10 cellular contexts compared by ENCODE assay signal in the genomic region with DNA sequence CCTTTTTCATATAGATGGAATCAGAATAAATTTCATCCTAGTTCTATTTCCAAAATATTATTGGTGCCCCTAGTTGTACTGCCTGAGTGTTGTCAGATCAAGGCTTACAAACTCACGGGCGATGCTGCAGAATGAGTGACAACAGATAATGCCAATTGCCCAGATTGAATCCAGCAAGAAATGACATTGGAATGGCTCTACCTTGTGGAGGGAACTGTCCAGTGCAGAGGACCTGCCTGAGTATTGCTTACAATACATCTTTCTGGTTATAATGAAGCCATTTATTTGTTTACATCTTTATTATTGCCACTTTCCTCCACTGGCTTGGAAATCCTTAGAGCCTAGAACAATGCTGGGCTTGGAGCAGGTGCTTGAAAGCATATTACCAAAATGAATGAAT. TPM values are rescaled to one million over a fixed set of nuclear protein-coding genes. Genes with fewer than 3 reads are reported as not detected.
DNase-seq lines count a peak whose midpoint lies in the region; ATAC-seq, FAIRE-seq and TF ChIP-seq lines count a peak whose summit lies in the region.
"Had no signal": no experiment of that assay in that cellular context is flagged by ENCODE, and none has a peak within 500 bp of the region (broad histone marks: within the 10 kb centered on the region; RNA-seq: fewer than 3 reads in every experiment).

No MANE protein-coding gene starts in this region.

- no peak for TF ChIP-seq POLR2A in HepG2 (IDR thresholded peaks at IDR 0.05; ENCODE audit: insufficient read depth in 1 of 2, low read depth in 2 of 2, low read length in 2 of 2)

- H3K4me2 ChIP-seq in HepG2 (ENCODE audit: low read depth, low read length) = no peak overlapping the region

- in situ Hi-C loops in brain microvascular endothelial cell (cut with HindIII; ENCODE audit: low pct_ligation_motif_present, low sequenced_read_pairs) = no loop called here
- in situ Hi-C loops in HepG2 (cut with HindIII; ENCODE audit: extremely low pct_ligation_motif_present, low pct_unique_long_range_greater_than_20kb) = loop anchor here (5.0 kb wide), 1 partner anchor 87 kb away; no protein-coding TSS in a partner anchor

- no peak overlapping the region for H3K27ac ChIP-seq in brain microvascular endothelial cell
- H3K27ac ChIP-seq in HepG2 (ENCODE audit: extremely low read length, insufficient read depth, low read length) = no peak overlapping the region

- H2AFZ ChIP-seq in HepG2 (ENCODE audit: low read length) = no peak overlapping the region

- TF ChIP-seq CTCF in HFF-Myc (IDR thresholded peaks at IDR 0.05; ENCODE audit: low read depth, low read length, missing control alignments) (peak; percentile 23), brain microvascular endothelial cell (IDR thresholded peaks at IDR 0.05; ENCODE audit: low read depth, low read length, missing control alignments) (peak; percentile 67), HepG2 (CRISPR knock-in tag; IDR thresholded peaks at IDR 0.05) (peak; percentile 62)

- no peaks in the 10 kb centered on the region for H3K79me2 ChIP-seq in HepG2 (ENCODE audit: insufficient read depth, low read length)

- ATAC-seq in HepG2 (peak; percentile 27), GM21576 (IDR thresholded peaks at IDR 0.05; ENCODE audit: unreplicated experiment) (no peak), HG03280 (IDR thresholded peaks at IDR 0.05; ENCODE audit: unreplicated experiment) (no peak), HG02884 (IDR thresholded peaks at IDR 0.05; ENCODE audit: unreplicated experiment) (no peak)

- TF ChIP-seq EP300 in HepG2 (IDR thresholded peaks at IDR 0.05; ENCODE audit: low read depth in 2 of 2, low read length in 2 of 2) (no peak), HepG2 (CRISPR knock-in tag; IDR thresholded peaks at IDR 0.05; ENCODE audit: borderline replicate concordance) (no peak)

- DNase-seq in AG08395 (ENCODE audit: low spot score) = peak; percentile 40
- DNase-seq in HFF-Myc (ENCODE audit: extremely low read depth, low read depth) = no peak
- DNase-seq in brain microvascular endothelial cell = no peak
- DNase-seq in HepG2 (ENCODE audit: low spot score) = peak; percentile 40
- no peak for DNase-seq in stimulated activated CD4-positive, alpha-beta T cell treated with anti-CD3 and anti-CD28 coated beads, Interleukin-15, amount 100 ng/mL, for 24 hours
- DNase-seq: activated CD8-positive, alpha-beta memory T cell treated with anti-CD3 and anti-CD28 coated beads for 24 hours had no signal

- POLR2A ChIA-PET in HepG2 (lab: Yijun Ruan, JAX) = no interaction called here

- WGBS in HepG2 (ENCODE audit: low lambda C conversion rate) = 39% methylated on average over 2 of the region's 2 CpGs

- no peaks in the 10 kb centered on the region for H3K9me3 ChIP-seq in HepG2 (ENCODE audit: low read length)

- FAIRE-seq in HepG2 (lab: Jason Lieb, UNC) = peak; percentile 70
- FAIRE-seq: G401.6 had no signal

- peaks cover 49% of the 10 kb centered on the region for H3K4me1 ChIP-seq in HepG2 (ENCODE audit: insufficient read depth, low read length)

- H3K27me3 ChIP-seq in brain microvascular endothelial cell (replicated peaks) (no peaks in the 10 kb centered on the region), HepG2 (ENCODE audit: control insufficient read depth in 1 of 2, insufficient read depth in 2 of 2, low read length in 2 of 2) (peaks cover 3 to 15% of the 10 kb centered on the region in 2 experiments; a peak in 3 of 5 replicates)

- intact Hi-C loops in HepG2 (cut with micrococcal nuclease; ENCODE audit: unreplicated experiment) = loop anchor here (2.0 to 10.0 kb wide), 2 partner anchors 21 to 49 kb away; no protein-coding TSS in a partner anchor

- H4K20me1 ChIP-seq in HepG2 (ENCODE audit: insufficient read depth, low read length) = no peaks in the 10 kb centered on the region

- no peaks in the 10 kb centered on the region for H3K36me3 ChIP-seq in brain microvascular endothelial cell (replicated peaks)
- H3K36me3 ChIP-seq in HepG2 (replicated peaks in 1 of 2; ENCODE audit: control insufficient read depth in 1 of 2, insufficient read depth in 2 of 2, low read length in 2 of 2) = no peaks in the 10 kb centered on the region

- no TSS peak for BruUV-seq in HepG2 (replicated peaks; lab: Mats Ljungman, UMichigan)

- TF ChIP-seq RAD21 in HepG2 (CRISPR knock-in tag; IDR thresholded peaks at IDR 0.05) = peak; percentile 70; the same call in 1 of the 2 replicates

- no peak overlapping the region for H3K4me3 ChIP-seq in HFF-Myc (replicated peaks; ENCODE audit: low read depth, low read length)
- no peak overlapping the region for H3K4me3 ChIP-seq in brain microvascular endothelial cell (ENCODE audit: low read depth, low read length)
- H3K4me3 ChIP-seq in HepG2 (replicated peaks in 1 of 3; ENCODE audit: insufficient read depth in 1 of 3, low read depth in 2 of 3, low read length in 3 of 3) = no peak overlapping the region

- H3K9ac ChIP-seq in HepG2 (ENCODE audit: insufficient read depth, low read depth, low read length) = no peak overlapping the region

- CTCF ChIA-PET in HepG2 (lab: Yijun Ruan, JAX; ENCODE audit: low intra/inter-chr PET ratio, low total read pairs) = interaction anchor here (0.7 kb wide), 1 partner anchor 100 kb away, joined by 3 read pairs; no protein-coding TSS in a partner anchor

TF ChIP-seq in HepG2, 621 proteins besides CTCF, POLR2A, EP300 and RAD21:
- TF ChIP-seq ZNF563 (CRISPR knock-in tag; IDR thresholded peaks at IDR 0.05) = no peak
- TF ChIP-seq SMC3 (IDR thresholded peaks at IDR 0.05; ENCODE audit: low read length) = peak; percentile 84
- TF ChIP-seq ZNF317 (CRISPR knock-in tag; IDR thresholded peaks at IDR 0.05) = peak; percentile 31; the same call in 1 of the 2 replicates
- peak; percentile 74 for TF ChIP-seq STAG1 (CRISPR knock-in tag; IDR thresholded peaks at IDR 0.05)
- 0 out of 4 replicates have a peak, but pooled peaks of 1 of the 2 experiments have one; percentile 39 for TF ChIP-seq REST (IDR thresholded peaks at IDR 0.05; ENCODE audit: borderline replicate concordance in 1 of 2, low read depth in 1 of 2, low read length in 2 of 2)
- no peak for TF ChIP-seq ZNF607 (CRISPR knock-in tag; IDR thresholded peaks at IDR 0.05; ENCODE audit: borderline replicate concordance)
- no peak for TF ChIP-seq ZNF564 (CRISPR knock-in tag; IDR thresholded peaks at IDR 0.05)

RNA-seq across cellular contexts. Expression of gene IL1R2, which starts 7.8 kb away (rescaled TPM):
- 1.9 and 3.6 TPM in 2 replicates for total RNA-seq in HepG2 (2016; rRNA removed; fragmentation: Illumina TruSeq; extraction: Trizol)
- 0.88 and 1.0 TPM in 2 replicates for total RNA-seq in HepG2 (2016; cell fraction: cytosol; rRNA removed; fragmentation: Illumina TruSeq; extraction: Trizol; ENCODE audit: low read depth)
- 2.6 and 4.1 TPM in 2 replicates for total RNA-seq in HepG2 (2016; cell fraction: insoluble cytoplasmic fraction; rRNA removed; fragmentation: Illumina TruSeq; extraction: Trizol)
- 0.93 and 1.1 TPM in 2 replicates for total RNA-seq in HepG2 (2016; cell fraction: membrane; rRNA removed; fragmentation: Illumina TruSeq; extraction: Trizol)
- 2.8 and 3.1 TPM in 2 replicates for total RNA-seq in HepG2 (2016; cell fraction: nucleus; rRNA removed; fragmentation: Illumina TruSeq; extraction: Trizol)
- polyA plus RNA-seq in HepG2 (2011; rRNA removed) = 4.7 and 7.3 TPM in 2 replicates
- 6.0 and 6.1 TPM in 2 replicates for polyA plus RNA-seq in HepG2 (2011; cell fraction: cytosol; rRNA removed)
- 2.0 and 2.8 TPM in 2 replicates for polyA plus RNA-seq in HepG2 (2011; cell fraction: nucleus; rRNA removed)
- 3.1 and 4.5 TPM in 2 replicates for polyA plus RNA-seq in HepG2 (2012)
- 1.2 and 1.3 TPM in 2 replicates for polyA plus RNA-seq in HepG2 (2016; cell fraction: cytosol; fragmentation: Illumina TruSeq; extraction: Trizol; ENCODE audit: low read depth)
- polyA plus RNA-seq in HepG2 (2016; cell fraction: insoluble cytoplasmic fraction; fragmentation: Illumina TruSeq; extraction: Trizol; ENCODE audit: low read depth) = 1.8 and 3.2 TPM in 2 replicates
- 0.65 and 1.0 TPM in 2 replicates for polyA plus RNA-seq in HepG2 (2016; cell fraction: membrane; fragmentation: Illumina TruSeq; extraction: Trizol; ENCODE audit: low read depth)
- polyA plus RNA-seq in HepG2 (2016; cell fraction: nucleus; fragmentation: Illumina TruSeq; extraction: Trizol; ENCODE audit: insufficient read depth, low read depth) = 3.7 and 3.8 TPM in 2 replicates
- polyA minus RNA-seq in HepG2 (2011; rRNA and poly(A)+ RNA removed; ENCODE audit: low replicate concordance) = 4.2 TPM in 1 of 2 replicates, not detected in the other
- 3.3 and 3.6 TPM in 2 replicates for polyA minus RNA-seq in HepG2 (2011; cell fraction: cytosol; rRNA and poly(A)+ RNA removed)
- polyA minus RNA-seq in HepG2 (2011; cell fraction: nucleus; rRNA and poly(A)+ RNA removed) = 2.3 and 2.5 TPM in 2 replicates

Comparison
In these comparisons a context has a peak if more than half of its experiments do, and no peak if none do; other contexts are left out.
1. DNase-seq: peak in AG08395 (single experiment) and HepG2 (single experiment); none in HFF-Myc (single experiment), brain microvascular endothelial cell (single experiment) and stimulated activated CD4-positive, alpha-beta T cell treated with anti-CD3 and anti-CD28 coated beads, Interleukin-15, amount 100 ng/mL, for 24 hours (single experiment).
2. Peak in every context shown above with its lines, with median percentiles within 50 percentile points of each other: CTCF ChIP-seq.